14 cellular contexts compared by ENCODE assay signal in the genomic region with DNA sequence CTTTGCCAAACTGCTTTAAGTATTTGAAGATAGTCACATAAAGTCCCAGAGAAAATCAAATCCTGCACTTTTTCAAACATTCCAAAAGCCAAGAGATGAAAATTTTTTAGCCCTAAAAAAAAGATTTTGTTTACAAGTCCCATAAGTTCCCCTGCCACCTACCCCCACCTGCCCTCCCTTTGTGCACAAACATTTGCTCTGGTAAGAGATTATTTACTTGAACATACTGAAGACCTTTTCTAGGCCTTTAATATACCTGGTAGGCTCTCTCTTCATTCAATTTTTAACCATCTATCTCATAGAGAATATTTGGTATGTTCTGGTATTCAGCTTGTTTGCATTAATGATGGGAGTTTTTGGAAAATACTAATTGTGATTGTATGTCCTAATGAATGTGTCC. TPM values are rescaled to one million over a fixed set of nuclear protein-coding genes. Genes with fewer than 3 reads are reported as not detected.
DNase-seq lines count a peak whose midpoint lies in the region; ATAC-seq, FAIRE-seq and TF ChIP-seq lines count a peak whose summit lies in the region.
"Had no signal": no experiment of that assay in that cellular context is flagged by ENCODE, and none has a peak within 500 bp of the region (broad histone marks: within the 10 kb centered on the region; RNA-seq: fewer than 3 reads in every experiment).

No MANE protein-coding gene starts in this region.

- FAIRE-seq in HepG2 (lab: Jason Lieb, UNC), result no peak
- FAIRE-seq: HTR-8/SVneo had no signal

- no peak overlapping the region for H3K4me2 ChIP-seq in HepG2 (ENCODE audit: low read depth, low read length)
- H3K4me2 ChIP-seq: GM23338 had no signal

- BruUV-seq in HepG2 (replicated peaks; lab: Mats Ljungman, UMichigan), result no TSS peak

- H3K9me3 ChIP-seq in right lobe of liver, result no peaks in the 10 kb centered on the region
- no peaks in the 10 kb centered on the region for H3K9me3 ChIP-seq in HepG2 (ENCODE audit: low read length)
- no peaks in the 10 kb centered on the region for H3K9me3 ChIP-seq in neutrophil

- H3K36me3 ChIP-seq in right lobe of liver (no peaks in the 10 kb centered on the region), HepG2 (replicated peaks in 1 of 2; ENCODE audit: control insufficient read depth in 1 of 2, insufficient read depth in 2 of 2, low read length in 2 of 2) (no peaks in the 10 kb centered on the region), neutrophil (peaks cover 5% of the 10 kb centered on the region)

- in situ Hi-C loops in HepG2 (cut with HindIII; ENCODE audit: extremely low pct_ligation_motif_present, low pct_unique_long_range_greater_than_20kb), result no loop called here

- TF ChIP-seq EP300 in HepG2 (IDR thresholded peaks at IDR 0.05; ENCODE audit: low read depth in 2 of 2, low read length in 2 of 2) (no peak), HepG2 (CRISPR knock-in tag; IDR thresholded peaks at IDR 0.05; ENCODE audit: borderline replicate concordance) (no peak)

- H2AFZ ChIP-seq in HepG2 (ENCODE audit: low read length), result no peak overlapping the region
- H2AFZ ChIP-seq: GM23338 had no signal

- peak overlapping the region in 1 of 3 donors; percentile 6 for H3K27ac ChIP-seq in right lobe of liver
- H3K27ac ChIP-seq in HepG2 (ENCODE audit: extremely low read length, insufficient read depth, low read length), result no peak overlapping the region
- H3K27ac ChIP-seq in VCaP, result peak overlapping the region; percentile 48
- peak overlapping the region; percentile 72 for H3K27ac ChIP-seq in neutrophil

- H4K20me1 ChIP-seq in HepG2 (ENCODE audit: insufficient read depth, low read length), result no peaks in the 10 kb centered on the region

- CTCF ChIA-PET in HepG2 (lab: Yijun Ruan, JAX; ENCODE audit: low intra/inter-chr PET ratio, low total read pairs), result no interaction called here

- H3K4me3 ChIP-seq in right lobe of liver, result no peak overlapping the region
- no peak overlapping the region for H3K4me3 ChIP-seq in HepG2 (replicated peaks in 1 of 3; ENCODE audit: insufficient read depth in 1 of 3, low read depth in 2 of 3, low read length in 3 of 3)
- peak overlapping the region in 1 of 2 experiments; percentile 13 for H3K4me3 ChIP-seq in neutrophil (ENCODE audit: low read depth in 1 of 2, low read length in 1 of 2)
- H3K4me3 ChIP-seq: GM23338 had no signal

- H3K79me2 ChIP-seq in HepG2 (ENCODE audit: insufficient read depth, low read length), result no peaks in the 10 kb centered on the region

- POLR2A ChIA-PET in HepG2 (lab: Yijun Ruan, JAX), result no interaction called here

- H3K27me3 ChIP-seq in right lobe of liver (no peaks in the 10 kb centered on the region), HepG2 (ENCODE audit: control insufficient read depth in 1 of 2, insufficient read depth in 2 of 2, low read length in 2 of 2) (no peaks in the 10 kb centered on the region), neutrophil (no peaks in the 10 kb centered on the region)

- TF ChIP-seq POLR2A in right lobe of liver (IDR thresholded peaks at IDR 0.05) (no peak), HepG2 (IDR thresholded peaks at IDR 0.05; ENCODE audit: insufficient read depth in 1 of 2, low read depth in 2 of 2, low read length in 2 of 2) (no peak)

- DNase-seq in right lobe of liver (no peak), HepG2 (ENCODE audit: low spot score) (no peak), middle frontal gyrus (ENCODE audit: extremely low spot score, low spot score) (no peak)
- DNase-seq: 8988T; C1 segment of cervical spinal cord; CD4-positive, alpha-beta T cell; DMS79 treated with DMSO at 0.1 percent for 48 hours; HCEC 1CT had no signal

- no peak overlapping the region for H3K9ac ChIP-seq in HepG2 (ENCODE audit: insufficient read depth, low read depth, low read length)

- H3K4me1 ChIP-seq in right lobe of liver (peaks cover 0 to 24% (median 11%) of the 10 kb centered on the region in 4 donors), HepG2 (ENCODE audit: insufficient read depth, low read length) (peaks cover 28% of the 10 kb centered on the region), neutrophil (ENCODE audit: control insufficient read depth in 1 of 2, insufficient read depth in 1 of 2, low read depth in 1 of 2, low read length in 1 of 2) (peaks cover 81 to 99% of the 10 kb centered on the region in 2 experiments)

- TF ChIP-seq CTCF in right lobe of liver (IDR thresholded peaks at IDR 0.05) (no peak), HepG2 (CRISPR knock-in tag; IDR thresholded peaks at IDR 0.05) (no peak), VCaP (conservative IDR thresholded peaks at IDR 0.05) (no peak), neutrophil (IDR thresholded peaks at IDR 0.05) (no peak)

- intact Hi-C loops in right lobe of liver (cut with DNase I) (no loop called here), HepG2 (cut with micrococcal nuclease; ENCODE audit: unreplicated experiment) (no loop called here)

- ATAC-seq in right lobe of liver (peak; percentile 46 to 73 (median 64)), HepG2 (no peak), HG03354 (IDR thresholded peaks at IDR 0.05; ENCODE audit: poor library complexity, severe bottlenecking, unreplicated experiment) (no peak)
- ATAC-seq in activated CD4-positive, CD25-positive, alpha-beta regulatory T cell treated with anti-CD3 and anti-CD28 coated beads, Interleukin-2, amount 50 U/mL, for 24 hours, result no peak
- ATAC-seq: GM23338 had no signal

- no peak for TF ChIP-seq RAD21 in HepG2 (CRISPR knock-in tag; IDR thresholded peaks at IDR 0.05)

TF ChIP-seq in HepG2, 621 proteins besides CTCF, POLR2A, EP300 and RAD21 (continues in another document):
- no peak for TF ChIP-seq HNRNPLL (IDR thresholded peaks at IDR 0.05; ENCODE audit: low read depth, low read length, poor library complexity, severe bottlenecking)
- no peak for TF ChIP-seq SRSF9 (IDR thresholded peaks at IDR 0.05; ENCODE audit: borderline replicate concordance, insufficient read depth, low read depth, low read length, poor library complexity, severe bottlenecking)
- no peak for TF ChIP-seq NRL (CRISPR knock-in tag; IDR thresholded peaks at IDR 0.05; ENCODE audit: borderline replicate concordance)
- TF ChIP-seq TCF7 (IDR thresholded peaks at IDR 0.05; ENCODE audit: low read depth), result no peak
- no peak for TF ChIP-seq HCFC1 (IDR thresholded peaks at IDR 0.05; ENCODE audit: low read depth, low read length)
- no peak for TF ChIP-seq TAF1 (CRISPR knock-in tag; IDR thresholded peaks at IDR 0.05)
- no peak for TF ChIP-seq MTA1 (CRISPR knock-in tag; IDR thresholded peaks at IDR 0.05; ENCODE audit: borderline replicate concordance)
- no peak for TF ChIP-seq PATZ1 (CRISPR knock-in tag; IDR thresholded peaks at IDR 0.05)
- TF ChIP-seq SSRP1 (CRISPR knock-in tag; IDR thresholded peaks at IDR 0.05), result no peak
- TF ChIP-seq ZNF143 (CRISPR knock-in tag; IDR thresholded peaks at IDR 0.05), result no peak
- no peak for TF ChIP-seq CAMTA2 (CRISPR knock-in tag; IDR thresholded peaks at IDR 0.05; ENCODE audit: borderline replicate concordance)
- no peak for TF ChIP-seq GPBP1L1 (CRISPR knock-in tag; IDR thresholded peaks at IDR 0.05)

RNA-seq across cellular contexts. Expression of gene MEGF9, which starts 50.3 kb away (rescaled TPM):
- total RNA-seq in right lobe of liver (10 to 100 TPM; 26.8 to 49.0 (median 38.2) TPM), HepG2 (2016; rRNA removed; fragmentation: Illumina TruSeq; extraction: Trizol) (3.1 and 3.3 TPM in 2 replicates)
- 0.71 and 0.88 TPM in 2 replicates for total RNA-seq in HepG2 (2016; cell fraction: cytosol; rRNA removed; fragmentation: Illumina TruSeq; extraction: Trizol; ENCODE audit: low read depth)
- 3.1 and 3.7 TPM in 2 replicates for total RNA-seq in HepG2 (2016; cell fraction: insoluble cytoplasmic fraction; rRNA removed; fragmentation: Illumina TruSeq; extraction: Trizol)
- total RNA-seq in HepG2 (2016; cell fraction: membrane; rRNA removed; fragmentation: Illumina TruSeq; extraction: Trizol), result 4.3 and 4.5 TPM in 2 replicates
- total RNA-seq in HepG2 (2016; cell fraction: nucleus; rRNA removed; fragmentation: Illumina TruSeq; extraction: Trizol), result 3.8 and 3.9 TPM in 2 replicates
- polyA plus RNA-seq in HepG2 (2011; rRNA removed), result 3.3 and 3.6 TPM in 2 replicates
- 1.7 and 3.4 TPM in 2 replicates for polyA plus RNA-seq in HepG2 (2011; cell fraction: cytosol; rRNA removed)
- 0.82 and 1.6 TPM in 2 replicates for polyA plus RNA-seq in HepG2 (2011; cell fraction: nucleus; rRNA removed)
- 6.3 and 6.4 TPM in 2 replicates for polyA plus RNA-seq in HepG2 (2012)
- 0.44 and 0.52 TPM in 2 replicates for polyA plus RNA-seq in HepG2 (2016; cell fraction: cytosol; fragmentation: Illumina TruSeq; extraction: Trizol; ENCODE audit: low read depth)
- 3.5 and 4.3 TPM in 2 replicates for polyA plus RNA-seq in HepG2 (2016; cell fraction: insoluble cytoplasmic fraction; fragmentation: Illumina TruSeq; extraction: Trizol; ENCODE audit: low read depth)
- 2.7 and 2.9 TPM in 2 replicates for polyA plus RNA-seq in HepG2 (2016; cell fraction: membrane; fragmentation: Illumina TruSeq; extraction: Trizol; ENCODE audit: low read depth)
- 4.6 and 4.7 TPM in 2 replicates for polyA plus RNA-seq in HepG2 (2016; cell fraction: nucleus; fragmentation: Illumina TruSeq; extraction: Trizol; ENCODE audit: insufficient read depth, low read depth)
- polyA minus RNA-seq in HepG2 (2011; rRNA and poly(A)+ RNA removed; ENCODE audit: low replicate concordance), result 2.5 and 6.5 TPM in 2 replicates
- 4.0 and 5.0 TPM in 2 replicates for polyA minus RNA-seq in HepG2 (2011; cell fraction: cytosol; rRNA and poly(A)+ RNA removed)
- 1.9 and 4.0 TPM in 2 replicates for polyA minus RNA-seq in HepG2 (2011; cell fraction: nucleus; rRNA and poly(A)+ RNA removed)

Comparison
In these comparisons a context has a peak if more than half of its experiments do, and no peak if none do; other contexts are left out.
1. ATAC-seq: peak in right lobe of liver (4 of 4); none in HepG2 (single experiment), HG03354 (single experiment) and activated CD4-positive, CD25-positive, alpha-beta regulatory T cell treated with anti-CD3 and anti-CD28 coated beads, Interleukin-2, amount 50 U/mL, for 24 hours (0 of 2).